15 cellular contexts compared by ENCODE assay signal in genomic region chr20:5395932-5396727, GRCh38.
DNase-seq lines count a peak whose midpoint lies in the region; ATAC-seq and TF ChIP-seq lines count a peak whose summit lies in the region.
"Had no signal": no experiment of that assay in that cellular context is flagged by ENCODE, and none has a peak within 500 bp of the region (broad histone marks: within the 10 kb centered on the region; RNA-seq: fewer than 3 reads in every experiment).

No MANE protein-coding gene starts in this region.

- CTCF ChIA-PET in HCT116 (lab: Charles Lee) = no interaction called here

- RAD21 ChIA-PET in HCT116 (lab: Charles Lee; ENCODE audit: low non-redundant PET in 1 of 2, low total read pairs in 2 of 2, uncharacterized antibody in 2 of 2, unreplicated experiment in 2 of 2) = no interaction called here

- H3K9ac ChIP-seq in HCT116 (ENCODE audit: low read length) = peak overlapping the region; percentile 9; the same call in 1 of the 2 replicates
- H3K9ac ChIP-seq: GM23248 had no signal

- H3K79me2 ChIP-seq in HCT116 (ENCODE audit: insufficient read depth, low read length) = no peaks in the 10 kb centered on the region

- intact Hi-C loops in HCT116 (cut with micrococcal nuclease) = no loop called here

- H3K27ac ChIP-seq in HCT116 (ENCODE audit: low read depth, low read length) = peak overlapping the region; percentile 65; the same call in 1 of the 2 replicates
- H3K27ac ChIP-seq: A549, GM23248 had no signal

- no peak overlapping the region for H3K4me3 Mint-ChIP-seq in osteocyte (ENCODE audit: unreplicated experiment)
- H3K4me3 Mint-ChIP-seq: CD14-positive monocyte; CD8-positive, alpha-beta memory T cell had no signal

- H3K9me3 ChIP-seq in HCT116 (ENCODE audit: control insufficient read depth in 1 of 2, insufficient read depth in 1 of 2, low read depth in 1 of 2, low read length in 2 of 2) = no peaks in the 10 kb centered on the region
- H3K9me3 ChIP-seq: A549, Caco-2 had no signal

- H3K9me3 Mint-ChIP-seq in osteocyte (ENCODE audit: unreplicated experiment) = peaks cover 6% of the 10 kb centered on the region

- H3K4me2 ChIP-seq in HCT116 (ENCODE audit: low read length) = peak overlapping the region; percentile 72
- H3K4me2 ChIP-seq: A549 had no signal

- in situ Hi-C loops in ACHN (cut with HindIII; ENCODE audit: low pct_ligation_motif_present, low pct_unique_long_range_greater_than_20kb, low sequenced_read_pairs) (no loop called here), astrocyte of the cerebellum (cut with HindIII; ENCODE audit: low sequenced_read_pairs) (no loop called here)

- H3K36me3 ChIP-seq in HCT116 (ENCODE audit: control insufficient read depth in 1 of 2, insufficient read depth in 2 of 2, low read length in 2 of 2) = no peaks in the 10 kb centered on the region

- TF ChIP-seq CTCF in HCT116 (IDR thresholded peaks at IDR 0.05 in 2 of 3, conservative IDR thresholded peaks at IDR 0.05 in 1 of 3; ENCODE audit: borderline replicate concordance in 1 of 3, insufficient read depth in 1 of 3, low read depth in 2 of 3, low read length in 2 of 3) (no peak), astrocyte of the cerebellum (IDR thresholded peaks at IDR 0.05; ENCODE audit: low read depth, low read length, missing control alignments) (no peak), osteocyte (IDR thresholded peaks at IDR 0.05) (no peak)

- no peaks in the 10 kb centered on the region for H3K4me1 Mint-ChIP-seq in osteocyte (ENCODE audit: unreplicated experiment)
- H3K4me1 Mint-ChIP-seq: CD14-positive monocyte; CD8-positive, alpha-beta memory T cell had no signal

- DNase-seq in ACHN = peak; percentile 28
- DNase-seq in HCT116 (ENCODE audit: low read depth, low spot score) = peak; percentile 65
- peak; percentile 19 for DNase-seq in astrocyte of the cerebellum (ENCODE audit: low read depth)
- DNase-seq in kidney tubule cell (ENCODE audit: low spot score) = peak; percentile 17
- no peak for DNase-seq in NCI-H748 treated with DMSO at 0.1 percent for 48 hours (lab: John Stamatoyannopoulos, UW)
- DNase-seq in GOT3 (lab: John Stamatoyannopoulos, UW) = no peak
- no peak for DNase-seq in osteocyte (ENCODE audit: extremely low spot score, unreplicated experiment)
- DNase-seq: Caco-2; CD8-positive, alpha-beta memory T cell; DMS53; GM23248; H7 had no signal

- H3K36me3 Mint-ChIP-seq in osteocyte (ENCODE audit: unreplicated experiment) = no peaks in the 10 kb centered on the region
- H3K36me3 Mint-ChIP-seq: CD14-positive monocyte; CD8-positive, alpha-beta memory T cell had no signal

- no peaks in the 10 kb centered on the region for H3K27me3 Mint-ChIP-seq in osteocyte (ENCODE audit: unreplicated experiment)

- peak overlapping the region; percentile 70 for H2AFZ ChIP-seq in HCT116 (ENCODE audit: low read depth, low read length, poor library complexity, severe bottlenecking)
- H2AFZ ChIP-seq: GM23248 had no signal

- no TSS peak for BruUV-seq in HCT116 (replicated peaks; lab: Mats Ljungman, UMichigan)

- TF ChIP-seq RAD21 in HCT116 (IDR thresholded peaks at IDR 0.05; ENCODE audit: low read depth) = no peak

- no peaks in the 10 kb centered on the region for H3K27me3 ChIP-seq in HCT116 (ENCODE audit: insufficient read depth, low read length)

- no peak overlapping the region for H3K27ac Mint-ChIP-seq in osteocyte (ENCODE audit: unreplicated experiment)
- H3K27ac Mint-ChIP-seq: CD14-positive monocyte; CD8-positive, alpha-beta memory T cell had no signal

- peaks cover 16 to 32% of the 10 kb centered on the region in 2 experiments for H3K4me1 ChIP-seq in HCT116 (ENCODE audit: control insufficient read depth in 1 of 2, insufficient read depth in 2 of 2, low read length in 2 of 2)
- H3K4me1 ChIP-seq: A549, Caco-2 had no signal

- no peaks in the 10 kb centered on the region for H3K9me2 ChIP-seq in HCT116 (ENCODE audit: insufficient read depth)

- H3K4me3 ChIP-seq in HCT116 (replicated peaks in 1 of 2; ENCODE audit: low read depth in 1 of 2, low read length in 2 of 2) = peak overlapping the region in 1 of 2 experiments; percentile 35; a peak in 2 of 4 replicates
- no peak overlapping the region for H3K4me3 ChIP-seq in astrocyte of the cerebellum (ENCODE audit: low read depth, low read length)
- H3K4me3 ChIP-seq: A549, GM12878, GM23248 had no signal

- POLR2A ChIA-PET in HCT116 (lab: Charles Lee) = no interaction called here

- peak; percentile 71 for ATAC-seq in HCT116
- ATAC-seq: A549, GM12878 had no signal

- no peak for TF ChIP-seq POLR2A in HCT116 (IDR thresholded peaks at IDR 0.05; ENCODE audit: borderline replicate concordance, extremely low read depth, insufficient read depth, insufficient read length)

- no peaks in the 10 kb centered on the region for H4K20me1 ChIP-seq in HCT116 (ENCODE audit: insufficient read depth)

TF ChIP-seq in HCT116, 20 proteins besides CTCF, POLR2A, EP300 and RAD21:
- peak; percentile 72 for TF ChIP-seq JUND (IDR thresholded peaks at IDR 0.05)
- peak; percentile 85 for TF ChIP-seq FOSL1 (IDR thresholded peaks at IDR 0.05; ENCODE audit: low read depth)
- no peak for TF ChIP-seq EGR1 (IDR thresholded peaks at IDR 0.05; ENCODE audit: low read depth)
- TF ChIP-seq ZFX (IDR thresholded peaks at IDR 0.05) = no peak
- peak; percentile 61 for TF ChIP-seq SRF (IDR thresholded peaks at IDR 0.05; ENCODE audit: low read depth)
- TF ChIP-seq MAX (IDR thresholded peaks at IDR 0.05) = peak; percentile 34; the same call in 1 of the 2 replicates
- peak; percentile 32; the same call in 1 of the 2 replicates for TF ChIP-seq SIN3A (IDR thresholded peaks at IDR 0.05; ENCODE audit: low read depth)
- no peak; the same call in 1 of the 2 replicates for TF ChIP-seq ELF1 (IDR thresholded peaks at IDR 0.05; ENCODE audit: borderline replicate concordance, low read depth)
- 0 out of 2 replicates have a peak, but pooled peaks have one; percentile 27 for TF ChIP-seq CEBPB (IDR thresholded peaks at IDR 0.05; ENCODE audit: low read depth)
- no peak for TF ChIP-seq POLR2AphosphoS5 (IDR thresholded peaks at IDR 0.05; ENCODE audit: low read depth, low read length)
- TF ChIP-seq YY1 (IDR thresholded peaks at IDR 0.05; ENCODE audit: extremely low read depth, insufficient replicate concordance, low read depth, low read length) = no peak
- peak; percentile 61 for TF ChIP-seq SP1 (IDR thresholded peaks at IDR 0.05; ENCODE audit: low read depth)
- no peak for TF ChIP-seq TCF7L2 (IDR thresholded peaks at IDR 0.05; ENCODE audit: borderline replicate concordance, extremely low read depth, insufficient read depth, insufficient read length)
- no peak for TF ChIP-seq EZH2 (IDR thresholded peaks at IDR 0.05)
- TF ChIP-seq ZBTB33 (IDR thresholded peaks at IDR 0.05; ENCODE audit: extremely low read depth, insufficient replicate concordance, low read length) = no peak

Comparison
In these comparisons a context has a peak if more than half of its experiments do, and no peak if none do; other contexts are left out.
1. DNase-seq: peak in ACHN (single experiment), HCT116 (single experiment), astrocyte of the cerebellum (single experiment) and kidney tubule cell (single experiment); none in NCI-H748 treated with DMSO at 0.1 percent for 48 hours (single experiment), GOT3 (single experiment) and osteocyte (single experiment).